9 cellular contexts compared by ENCODE assay signal in genomic region chr7:25967278-25968204, GRCh38.
DNase-seq lines count a peak whose midpoint lies in the region; ATAC-seq and TF ChIP-seq lines count a peak whose summit lies in the region.
"Had no signal": no experiment of that assay in that cellular context is flagged by ENCODE, and none has a peak within 500 bp of the region (broad histone marks: within the 10 kb centered on the region; RNA-seq: fewer than 3 reads in every experiment).

No MANE protein-coding gene starts in this region.

- DNase-seq in MV-4-11 (lab: John Stamatoyannopoulos, UW) (peak; percentile 94), breast epithelium (ENCODE audit: low spot score in 2 of 2) (no peak), NCI-H2107 treated with DMSO at 0.1 percent for 48 hours (lab: John Stamatoyannopoulos, UW; ENCODE audit: unreplicated experiment) (no peak), C1 segment of cervical spinal cord (lab: John Stamatoyannopoulos, UW) (no peak)
- DNase-seq in stimulated activated CD4-positive, alpha-beta T cell treated with anti-CD3 and anti-CD28 coated beads, Interleukin-4, amount 100 ng/mL, for 24 hours, result no peak
- DNase-seq: IMR-90 had no signal

- no peaks in the 10 kb centered on the region for H3K36me3 ChIP-seq in mucosa of rectum (ENCODE audit: control insufficient read depth in 2 of 2, insufficient read depth in 2 of 2, low read length in 2 of 2)
- H3K36me3 ChIP-seq in breast epithelium, result no peaks in the 10 kb centered on the region

- intact Hi-C loops in breast epithelium (cut with DNase I; ENCODE audit: low total_unique reads), result no loop called here

- H3K4me3 ChIP-seq in mucosa of rectum (ENCODE audit: low read length in 2 of 2) (peak overlapping the region in 1 of 2 donors; percentile 23), breast epithelium (no peak overlapping the region)

- peak overlapping the region in 1 of 2 donors; percentile 9 for H3K9ac ChIP-seq in mucosa of rectum (ENCODE audit: low read depth in 1 of 2, low read length in 2 of 2)

- H3K4me1 ChIP-seq in mucosa of rectum (ENCODE audit: control insufficient read depth in 2 of 2, insufficient read depth in 2 of 2, low read length in 2 of 2), result peaks cover 10 to 12% of the 10 kb centered on the region in 2 donors
- no peaks in the 10 kb centered on the region for H3K4me1 ChIP-seq in breast epithelium

- ATAC-seq in GM18870 (IDR thresholded peaks at IDR 0.05; ENCODE audit: unreplicated experiment) (peak; percentile 27), HG02610 (IDR thresholded peaks at IDR 0.05; ENCODE audit: unreplicated experiment) (peak; percentile 28)

- no peak for TF ChIP-seq CTCF in breast epithelium (IDR thresholded peaks at IDR 0.05)

- TF ChIP-seq POLR2A in breast epithelium (IDR thresholded peaks at IDR 0.05), result no peak

- H3K27ac ChIP-seq in mucosa of rectum (ENCODE audit: low read depth in 2 of 2, low read length in 2 of 2), result peak overlapping the region; percentile 40 to 73
- H3K27ac ChIP-seq in breast epithelium, result no peak overlapping the region

- H3K27me3 ChIP-seq in mucosa of rectum (ENCODE audit: control insufficient read depth in 2 of 2, insufficient read depth in 2 of 2, low read length in 2 of 2) (peaks cover 0 to 3% of the 10 kb centered on the region in 2 donors), breast epithelium (no peaks in the 10 kb centered on the region)

- H3K9me3 ChIP-seq in mucosa of rectum (ENCODE audit: control insufficient read depth in 2 of 2, low read length in 2 of 2) (no peaks in the 10 kb centered on the region), breast epithelium (no peaks in the 10 kb centered on the region)

Comparison
In these comparisons a context has a peak if more than half of its experiments do, and no peak if none do; other contexts are left out.
1. H3K27ac ChIP-seq: peak in mucosa of rectum (2 of 2); none in breast epithelium (0 of 2).